In genomic region chr12:121610239-121611149, GRCh38 we compare ENCODE assay signal across 10 cellular contexts. TPM values are rescaled to one million over a fixed set of nuclear protein-coding genes. Genes with fewer than 3 reads are reported as not detected.
DNase-seq lines count a peak whose midpoint lies in the region; ATAC-seq, FAIRE-seq and TF ChIP-seq lines count a peak whose summit lies in the region.
"Had no signal": no experiment of that assay in that cellular context is flagged by ENCODE, and none has a peak within 500 bp of the region (broad histone marks: within the 10 kb centered on the region; RNA-seq: fewer than 3 reads in every experiment).

No MANE protein-coding gene starts in this region.

- H3K4me2 ChIP-seq in neuronal stem cell (ENCODE audit: insufficient read depth, low read length, poor library complexity, severe bottlenecking): peak overlapping the region; percentile 0

- DNase-seq in MG63 (peak; percentile 17), esophagus squamous epithelium (lab: John Stamatoyannopoulos, UW) (no peak), neuronal stem cell (ENCODE audit: low spot score) (no peak), NCI-H748 treated with DMSO at 0.1 percent for 48 hours (lab: John Stamatoyannopoulos, UW) (no peak), GM12892 (ENCODE audit: insufficient read length) (no peak), kidney (no peak)
- DNase-seq: NCI-H510A treated with DMSO at 0.1 percent for 48 hours had no signal

- H2AK5ac ChIP-seq in neuronal stem cell (ENCODE audit: low read depth, low read length): no peak overlapping the region

- H3K9me3 ChIP-seq in MG63 (no peaks in the 10 kb centered on the region), esophagus squamous epithelium (no peaks in the 10 kb centered on the region), neuronal stem cell (replicated peaks in 1 of 2; ENCODE audit: control insufficient read depth in 2 of 2, insufficient read depth in 1 of 2, low read depth in 1 of 2, low read length in 2 of 2) (peaks cover 0 to 2% of the 10 kb centered on the region in 2 donors), kidney (ENCODE audit: control insufficient read depth in 1 of 2, low read length in 2 of 2) (no peaks in the 10 kb centered on the region)

- H2BK12ac ChIP-seq in neuronal stem cell (ENCODE audit: low read length): no peak overlapping the region

- no peak overlapping the region for H4K8ac ChIP-seq in neuronal stem cell (ENCODE audit: low read depth, low read length)

- H3K27me3 ChIP-seq in ACC112 (ENCODE audit: insufficient read depth, low read length) (no peaks in the 10 kb centered on the region), MG63 (no peaks in the 10 kb centered on the region), esophagus squamous epithelium (no peaks in the 10 kb centered on the region), neuronal stem cell (ENCODE audit: control insufficient read depth in 3 of 3, insufficient read depth in 3 of 3, low read depth in 1 of 3, low read length in 3 of 3) (no peaks in the 10 kb centered on the region)

- FAIRE-seq in GM12892 (lab: Jason Lieb, UNC) (no peak), kidney (lab: Jason Lieb, UNC) (no peak)

- H3K14ac ChIP-seq in neuronal stem cell (ENCODE audit: low read length): no peak overlapping the region

- H2BK120ac ChIP-seq in neuronal stem cell (ENCODE audit: low read depth, low read length): no peak overlapping the region

- no peak for ATAC-seq in HG03354 (IDR thresholded peaks at IDR 0.05; ENCODE audit: poor library complexity, severe bottlenecking, unreplicated experiment)

- no peak overlapping the region for H2BK15ac ChIP-seq in neuronal stem cell (ENCODE audit: low read length)

- no peak overlapping the region for H2BK5ac ChIP-seq in neuronal stem cell (ENCODE audit: low read length)

- H3K18ac ChIP-seq in neuronal stem cell (ENCODE audit: low read length): no peak overlapping the region

- H3K79me2 ChIP-seq in ACC112 (ENCODE audit: control insufficient read depth, insufficient read depth, low read length, unreplicated experiment): no peaks in the 10 kb centered on the region

- no peak overlapping the region for H3K9ac ChIP-seq in neuronal stem cell (ENCODE audit: low read depth, low read length, poor library complexity)
- no peak overlapping the region for H3K9ac ChIP-seq in kidney (ENCODE audit: low read length in 2 of 2)

- H2AFZ ChIP-seq in ACC112 (ENCODE audit: low read length, unreplicated experiment): peak overlapping the region; percentile 55
- H2AFZ ChIP-seq in neuronal stem cell (ENCODE audit: low read length): peak overlapping the region; percentile 60

- H3K36me3 ChIP-seq in ACC112 (ENCODE audit: insufficient read depth, low read length) (no peaks in the 10 kb centered on the region), MG63 (no peaks in the 10 kb centered on the region), esophagus squamous epithelium (no peaks in the 10 kb centered on the region), neuronal stem cell (replicated peaks in 1 of 2; ENCODE audit: control insufficient read depth in 2 of 2, insufficient read depth in 2 of 2, low read length in 2 of 2) (no peaks in the 10 kb centered on the region), kidney (ENCODE audit: control insufficient read depth in 1 of 2, insufficient read depth in 2 of 2, low read length in 2 of 2) (no peaks in the 10 kb centered on the region)

- no peaks in the 10 kb centered on the region for H3K79me1 ChIP-seq in neuronal stem cell (ENCODE audit: low read depth, low read length)

- intact Hi-C loops in esophagus squamous epithelium (cut with DNase I): no loop called here
- intact Hi-C loops in kidney (cut with DNase I): no loop called here

- no peak for TF ChIP-seq CTCF in esophagus squamous epithelium (IDR thresholded peaks at IDR 0.05)
- TF ChIP-seq CTCF in kidney (IDR thresholded peaks at IDR 0.05; ENCODE audit: borderline replicate concordance, extremely low read depth, insufficient read depth): no peak

- 23 to 33% methylated on average over 10 to 11 of the region's 11 CpGs for WGBS in esophagus squamous epithelium, 2 donors
- no CpG with 5 or more reads among the region's 11 CpGs for WGBS in neuronal stem cell (ENCODE audit: extremely low coverage in 2 of 2, insufficient read length in 2 of 2, insufficient replicate concordance in 1 of 2), 2 donors

- no peak overlapping the region for H3K4ac ChIP-seq in neuronal stem cell (ENCODE audit: low read length)

- H3K4me3 ChIP-seq in ACC112 (ENCODE audit: low read depth, low read length) (no peak overlapping the region), MG63 (no peak overlapping the region), esophagus squamous epithelium (peak overlapping the region in 1 of 4 donors; percentile 30), neuronal stem cell (ENCODE audit: low read length in 2 of 2) (no peak overlapping the region), kidney (ENCODE audit: low read length in 2 of 2) (no peak overlapping the region)

- TF ChIP-seq POLR2A in esophagus squamous epithelium (IDR thresholded peaks at IDR 0.05) (no peak), GM12892 (IDR thresholded peaks at IDR 0.05; ENCODE audit: low read depth, low read length) (no peak)

- no peak overlapping the region for H3K23ac ChIP-seq in neuronal stem cell (ENCODE audit: low read depth, low read length, poor library complexity)

- H3K4me1 ChIP-seq in ACC112 (ENCODE audit: control insufficient read depth, insufficient read depth, low read length, unreplicated experiment) (peaks cover 3% of the 10 kb centered on the region), esophagus squamous epithelium (peaks cover 0 to 20% (median 7%) of the 10 kb centered on the region in 3 donors), neuronal stem cell (ENCODE audit: control insufficient read depth in 2 of 2, insufficient read depth in 1 of 2, low read depth in 1 of 2, low read length in 2 of 2) (peaks cover 2 to 7% of the 10 kb centered on the region in 2 donors), kidney (ENCODE audit: control insufficient read depth in 1 of 2, insufficient read depth in 1 of 2, low read depth in 1 of 2, low read length in 2 of 2) (no peaks in the 10 kb centered on the region)

- no peak overlapping the region for H4K91ac ChIP-seq in neuronal stem cell (ENCODE audit: low read depth, low read length, poor library complexity)

- H3K27ac ChIP-seq in ACC112 (ENCODE audit: low read depth, low read length) (no peak overlapping the region), esophagus squamous epithelium (peak overlapping the region; percentile 30 to 72 (median 44)), neuronal stem cell (replicated peaks; ENCODE audit: low read length) (peak overlapping the region; percentile 75), kidney (ENCODE audit: low read depth in 2 of 2, low read length in 2 of 2) (no peak overlapping the region)
- H3K27ac ChIP-seq: C4-2B had no signal

RNA-seq across cellular contexts. Expression of gene ORAI1, which starts 15.8 kb away (rescaled TPM):
- 5.9 and 15.9 TPM in 2 replicates for total RNA-seq in MG63 (2014; rRNA removed; shearing (Covaris generic); ENCODE audit: low replicate concordance)
- 1 to 10 TPM; 4.4 to 7.9 (median 7.0) TPM for total RNA-seq in esophagus squamous epithelium
- polyA plus RNA-seq in neuronal stem cell (2013, experiment 1 of 2): 15.7 TPM
- 15.4 TPM for polyA plus RNA-seq in neuronal stem cell (2013, experiment 2 of 2)
- polyA plus RNA-seq in GM12892 (2012; ENCODE audit: missing spikeins): 9.5 TPM
- 16.5 TPM for total RNA-seq in kidney
- 18.2 TPM for polyA plus RNA-seq in kidney (ENCODE audit: insufficient read depth, low read depth, low replicate concordance)

RNA-seq across cellular contexts. Expression of gene KDM2B, which starts 29.7 kb away (rescaled TPM):
- total RNA-seq in MG63 (2014; rRNA removed; shearing (Covaris generic); ENCODE audit: low replicate concordance): 18.1 and 30.1 TPM in 2 replicates
- total RNA-seq in esophagus squamous epithelium: 10 to 100 TPM; 20.7 to 26.3 (median 23.9) TPM
- polyA plus RNA-seq in neuronal stem cell (2013, experiment 1 of 2): 63.7 TPM
- polyA plus RNA-seq in neuronal stem cell (2013, experiment 2 of 2): 67.7 TPM
- 76.6 TPM for polyA plus RNA-seq in GM12892 (2012; ENCODE audit: missing spikeins)
- total RNA-seq in kidney: 19.7 TPM
- 6.2 TPM for polyA plus RNA-seq in kidney (ENCODE audit: insufficient read depth, low read depth, low replicate concordance)

RNA-seq across cellular contexts. Expression of gene MORN3, which starts 59.0 kb away (rescaled TPM):
- not detected in 2 replicates for total RNA-seq in MG63 (2014; rRNA removed; shearing (Covaris generic); ENCODE audit: low replicate concordance)
- total RNA-seq in esophagus squamous epithelium (under 1 TPM in 2 of 4 donors, not detected in 2; 0.09 to 0.13 TPM), kidney (1.9 TPM)
- 1.1 TPM for polyA plus RNA-seq in neuronal stem cell (2013, experiment 1 of 2)
- 0.91 TPM for polyA plus RNA-seq in neuronal stem cell (2013, experiment 2 of 2)
- polyA plus RNA-seq in GM12892 (2012; ENCODE audit: missing spikeins): 0.36 TPM
- polyA plus RNA-seq in kidney (ENCODE audit: insufficient read depth, low read depth, low replicate concordance): 1.5 TPM

Comparison
In these comparisons a context has a peak if more than half of its experiments do, and no peak if none do; other contexts are left out.
1. H3K27ac ChIP-seq: peak in esophagus squamous epithelium (4 of 4) and neuronal stem cell (single experiment); none in ACC112 (single experiment) and kidney (0 of 2).